Comparison of ENCODE assay signal across 22 cellular contexts in the genomic region with DNA sequence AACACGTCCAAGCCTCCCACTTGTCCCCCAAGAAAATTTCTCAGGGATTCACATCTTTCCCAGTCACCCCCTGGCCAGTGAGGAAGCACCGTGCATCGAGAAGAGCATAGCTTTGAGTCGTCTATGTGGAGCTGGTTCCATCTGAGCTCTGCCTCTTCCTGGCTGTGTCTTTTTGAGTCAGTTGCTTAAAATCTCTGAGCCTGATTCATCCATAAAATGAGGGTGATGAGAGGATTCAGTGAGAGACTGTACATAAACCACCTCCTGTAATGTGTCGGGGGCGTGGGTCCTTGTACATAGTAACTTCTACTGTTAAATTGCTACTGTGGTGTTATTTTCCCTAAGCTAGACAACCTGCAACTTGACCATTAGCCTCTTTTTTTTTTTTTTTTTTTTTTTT. TPM values are rescaled to one million over a fixed set of nuclear protein-coding genes. Genes with fewer than 3 reads are reported as not detected.
A peak's percentile ranks its signal among the peaks of the same experiment; 100 is the strongest.
DNase-seq lines count a peak whose midpoint lies in the region; ATAC-seq and TF ChIP-seq lines count a peak whose summit lies in the region.
"Had no signal": no experiment of that assay in that cellular context is flagged by ENCODE, and none has a peak within 500 bp of the region (broad histone marks: within the 10 kb centered on the region; RNA-seq: fewer than 3 reads in every experiment).

No MANE protein-coding gene starts in this region.

- peak overlapping the region; percentile 57 for H3K4me2 ChIP-seq in GM23338

- H3K4me3 ChIP-seq in GM23338 (no peak overlapping the region), iPS-15b (ENCODE audit: low read depth, low read length) (no peak overlapping the region), suprapubic skin (no peak overlapping the region)
- H3K4me3 ChIP-seq in CD8-positive, alpha-beta memory T cell (ENCODE audit: low read length) = no peak overlapping the region
- H3K4me3 ChIP-seq: gastrocnemius medialis, Peyer's patch had no signal

- ATAC-seq in GM23338 (no peak), HG03045 (IDR thresholded peaks at IDR 0.05; ENCODE audit: unreplicated experiment) (no peak)
- ATAC-seq: gastrocnemius medialis had no signal

- peaks cover 42% of the 10 kb centered on the region for H3K36me3 Mint-ChIP-seq in GM23338 (ENCODE audit: low read depth)
- H3K36me3 Mint-ChIP-seq in CD8-positive, alpha-beta memory T cell = no peaks in the 10 kb centered on the region

- no peak for TF ChIP-seq CTCF in GM23338 (conservative IDR thresholded peaks at IDR 0.05; ENCODE audit: low read depth in 2 of 2)
- no peak for TF ChIP-seq CTCF in suprapubic skin (IDR thresholded peaks at IDR 0.05)

- H3K36me3 ChIP-seq in GM23338 (ENCODE audit: insufficient read depth) = no peaks in the 10 kb centered on the region; the same call in 1 of the 2 replicates
- H3K36me3 ChIP-seq in iPS-15b (ENCODE audit: control insufficient read depth, insufficient read depth, low read length) = peaks cover 12% of the 10 kb centered on the region
- H3K36me3 ChIP-seq in suprapubic skin = peaks cover 13% of the 10 kb centered on the region
- H3K36me3 ChIP-seq in CD8-positive, alpha-beta memory T cell (ENCODE audit: insufficient read depth, low read length) = no peaks in the 10 kb centered on the region
- H3K36me3 ChIP-seq: brain microvascular endothelial cell, gastrocnemius medialis, neutrophil had no signal

- no peaks in the 10 kb centered on the region for H3K9me3 ChIP-seq in iPS-15b (ENCODE audit: control insufficient read depth, insufficient read depth, low read length)
- H3K9me3 ChIP-seq in suprapubic skin = no peaks in the 10 kb centered on the region
- H3K9me3 ChIP-seq in CD8-positive, alpha-beta memory T cell (ENCODE audit: low read length) = no peaks in the 10 kb centered on the region
- H3K9me3 ChIP-seq: gastrocnemius medialis, neutrophil, Peyer's patch had no signal

- peaks cover 78% of the 10 kb centered on the region for H3K4me1 ChIP-seq in GM23338 (ENCODE audit: insufficient read depth)
- H3K4me1 ChIP-seq in iPS-15b (ENCODE audit: control insufficient read depth, insufficient read depth, low read length) = peaks cover 42% of the 10 kb centered on the region
- H3K4me1 ChIP-seq in suprapubic skin = peaks cover 100% of the 10 kb centered on the region
- H3K4me1 ChIP-seq in CD8-positive, alpha-beta memory T cell (ENCODE audit: insufficient read depth, low read length) = no peaks in the 10 kb centered on the region

- peaks cover 84% of the 10 kb centered on the region for H3K79me2 ChIP-seq in GM23338 (replicated peaks; ENCODE audit: insufficient read depth)

- DNase-seq in GM23338 (ENCODE audit: low spot score) (no peak), suprapubic skin (ENCODE audit: low spot score in 2 of 2) (no peak), NCI-H2196 treated with DMSO at 0.1 percent for 48 hours (lab: John Stamatoyannopoulos, UW; ENCODE audit: unreplicated experiment) (no peak), GOT3 (lab: John Stamatoyannopoulos, UW) (no peak)
- no peak for DNase-seq in CD8-positive, alpha-beta memory T cell
- DNase-seq: ACHN; activated B cell treated with CpG ODN at 0.5 μM for 24 hours; activated naive CD4-positive, alpha-beta T cell treated with anti-CD3 and anti-CD28 coated beads for 36 hours; brain microvascular endothelial cell; effector memory CD4-positive, alpha-beta T cell; gastrocnemius medialis; GF-D8; NCI-H1930; NCI-H526; Peyer's patch; small intestine; stimulated activated naive CD4-positive, alpha-beta T cell; SW 1271 had no signal

- H3K9ac ChIP-seq in iPS-15b (ENCODE audit: low read depth, low read length) = peak overlapping the region; percentile 16

- TF ChIP-seq POLR2A in suprapubic skin (IDR thresholded peaks at IDR 0.05) = no peak

- peaks cover 39% of the 10 kb centered on the region for H3K27me3 Mint-ChIP-seq in GM23338 (ENCODE audit: insufficient read depth, low read depth, poor library complexity)
- H3K27me3 Mint-ChIP-seq in CD8-positive, alpha-beta memory T cell = peaks cover 0 to 5% of the 10 kb centered on the region in 2 donors

- 59% methylated on average over 6 of the region's 6 CpGs for WGBS in suprapubic skin

- H2AFZ ChIP-seq in GM23338 = no peak overlapping the region

- no peaks in the 10 kb centered on the region for H3K9me3 Mint-ChIP-seq in GM23338
- no peaks in the 10 kb centered on the region for H3K9me3 Mint-ChIP-seq in CD8-positive, alpha-beta memory T cell
- H3K9me3 Mint-ChIP-seq: activated B cell treated with CpG ODN at 0.5 μM for 24 hours; activated naive CD4-positive, alpha-beta T cell treated with anti-CD3 and anti-CD28 coated beads for 36 hours had no signal

- H3K9me2 ChIP-seq in GM23338 (ENCODE audit: insufficient read depth) = no peaks in the 10 kb centered on the region

- CTCF ChIA-PET in CD8-positive, alpha-beta memory T cell (lab: Charles Lee) = interaction anchor here (0.8 to 3.6 kb wide), 2 partner anchors 16 to 20 kb away, joined by 4 to 18 read pairs; no protein-coding TSS in a partner anchor

- H3K27me3 ChIP-seq in GM23338 (ENCODE audit: insufficient read depth) (no peaks in the 10 kb centered on the region), iPS-15b (ENCODE audit: control insufficient read depth, insufficient read depth, low read length) (no peaks in the 10 kb centered on the region), suprapubic skin (no peaks in the 10 kb centered on the region)
- no peaks in the 10 kb centered on the region for H3K27me3 ChIP-seq in CD8-positive, alpha-beta memory T cell (ENCODE audit: insufficient read depth, low read length, poor library complexity, severe bottlenecking)
- H3K27me3 ChIP-seq: brain microvascular endothelial cell, gastrocnemius medialis, neutrophil, Peyer's patch had no signal

- H3K4me1 Mint-ChIP-seq in GM23338 = peaks cover 89% of the 10 kb centered on the region
- peaks cover 0 to 14% (median 0%) of the 10 kb centered on the region in 3 donors for H3K4me1 Mint-ChIP-seq in CD8-positive, alpha-beta memory T cell

- peak overlapping the region; percentile 99 for H3K27ac Mint-ChIP-seq in GM23338
- no peak overlapping the region for H3K27ac Mint-ChIP-seq in CD8-positive, alpha-beta memory T cell
- H3K27ac Mint-ChIP-seq: activated B cell treated with CpG ODN at 0.5 μM for 24 hours; activated naive CD4-positive, alpha-beta T cell treated with anti-CD3 and anti-CD28 coated beads for 36 hours had no signal

- TF ChIP-seq EP300 in suprapubic skin (IDR thresholded peaks at IDR 0.05) = no peak

- H3F3A ChIP-seq in GM23338 (replicated peaks; ENCODE audit: low read depth) = peaks cover 13% of the 10 kb centered on the region; the same call in 1 of the 2 replicates

- H3K27ac ChIP-seq in GM23338 (ENCODE audit: low read depth) (peak overlapping the region; percentile 96), angular gyrus (ENCODE audit: low read depth, low read length) (peak overlapping the region; percentile 37), suprapubic skin (peak overlapping the region; percentile 96)
- no peak overlapping the region for H3K27ac ChIP-seq in CD8-positive, alpha-beta memory T cell (ENCODE audit: low read depth, low read length)
- H3K27ac ChIP-seq: brain microvascular endothelial cell, gastrocnemius medialis, neutrophil had no signal

- peaks cover 3% of the 10 kb centered on the region; the same call in 1 of the 2 replicates for H4K20me1 ChIP-seq in GM23338 (replicated peaks; ENCODE audit: insufficient read depth)

- H3K4me3 Mint-ChIP-seq in GM23338 = no peak overlapping the region
- H3K4me3 Mint-ChIP-seq in CD8-positive, alpha-beta memory T cell = no peak overlapping the region
- H3K4me3 Mint-ChIP-seq: activated B cell treated with CpG ODN at 0.5 μM for 24 hours; activated naive CD4-positive, alpha-beta T cell treated with anti-CD3 and anti-CD28 coated beads for 36 hours had no signal

- POLR2A ChIA-PET in CD8-positive, alpha-beta memory T cell (lab: Charles Lee) = no interaction called here

TF ChIP-seq in GM23338, 12 proteins besides CTCF, POLR2A, EP300 and RAD21 (continues in another document):
- TF ChIP-seq JUNB (IDR thresholded peaks at IDR 0.05; ENCODE audit: unreplicated experiment) (no peak), ZNF331 (CRISPR knock-in tag; IDR thresholded peaks at IDR 0.05; ENCODE audit: low read depth) (no peak)

RNA-seq across cellular contexts. Expression of gene CD9, which starts 13.8 kb away (rescaled TPM):
- total RNA-seq in GM23338 (2014; rRNA removed; shearing (Covaris generic)) = 222 and 227 TPM in 2 replicates
- polyA plus RNA-seq in GM23338 (2016; fragmentation: Nextera tagmentation; extraction: Ambion mirVana) = 250 and 251 TPM in 2 replicates
- total RNA-seq in suprapubic skin = 100 to 1,000 TPM; 420 to 548 (median 475) TPM
- 10 to 100 TPM; 13.5 to 16.2 TPM for total RNA-seq in CD8-positive, alpha-beta memory T cell
- polyA plus RNA-seq in CD8-positive, alpha-beta memory T cell = 6.9 TPM

Comparison
In these comparisons a context has a peak if more than half of its experiments do, and no peak if none do; other contexts are left out.
1. RNA of gene CD9, which starts 13.8 kb away (total RNA-seq): 420 to 548 TPM in suprapubic skin and 222 to 227 TPM in GM23338; 13.5 to 16.2 TPM in CD8-positive, alpha-beta memory T cell; every median in the first group is over 10 times any median in the second.